15 cellular contexts compared by ENCODE assay signal in the genomic region with DNA sequence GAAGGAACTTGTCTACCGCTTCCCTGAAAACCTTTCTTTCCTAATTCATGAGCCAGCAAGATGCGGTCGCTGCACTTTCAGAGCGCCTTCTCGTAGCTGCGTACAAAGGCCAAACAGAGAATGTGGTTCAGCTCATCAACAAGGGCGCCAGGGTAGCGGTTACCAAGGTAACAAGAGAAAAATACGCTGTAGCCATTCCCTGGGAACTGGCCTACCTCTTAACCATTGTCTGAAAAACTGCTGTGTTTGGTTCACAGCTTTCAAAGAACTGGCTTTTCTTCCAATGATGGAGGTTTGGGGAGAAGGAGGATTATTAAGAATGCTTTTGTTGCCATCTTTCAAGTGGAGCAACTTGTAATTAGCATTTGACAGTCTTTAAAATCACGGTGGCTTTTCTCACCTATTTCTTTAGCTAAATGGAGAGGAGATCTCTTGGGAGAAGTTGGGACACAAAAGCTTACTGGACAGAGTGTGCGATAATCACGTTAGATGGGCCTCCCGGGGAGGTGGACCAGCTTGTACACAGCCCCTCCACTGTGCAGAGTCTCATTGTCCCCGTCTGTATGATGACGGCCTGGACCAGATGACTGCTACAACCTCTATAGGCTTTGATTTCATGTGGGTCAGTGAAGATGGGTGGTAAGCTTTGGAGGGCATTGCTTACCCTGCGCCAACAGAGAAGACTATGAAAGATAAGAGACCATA.
DNase-seq lines count a peak whose midpoint lies in the region; ATAC-seq and TF ChIP-seq lines count a peak whose summit lies in the region.
"Had no signal": no experiment of that assay in that cellular context is flagged by ENCODE, and none has a peak within 500 bp of the region (broad histone marks: within the 10 kb centered on the region; RNA-seq: fewer than 3 reads in every experiment).

No MANE protein-coding gene starts in this region.

- no peak for TF ChIP-seq CTCF in nephron progenitor cell (IDR thresholded peaks at IDR 0.05)

- peaks cover 50% of the 10 kb centered on the region for H3K4me1 Mint-ChIP-seq in nephron progenitor cell
- H3K4me1 Mint-ChIP-seq: CD8-positive, alpha-beta memory T cell had no signal

- ATAC-seq in GM19467 (IDR thresholded peaks at IDR 0.05; ENCODE audit: unreplicated experiment) = no peak
- ATAC-seq in GM19324 (IDR thresholded peaks at IDR 0.05; ENCODE audit: low FRiP score, unreplicated experiment) = no peak
- ATAC-seq: activated CD8-positive, alpha-beta T cell treated with anti-CD3 and anti-CD28 coated beads for 36 hours; gastrocnemius medialis; right cardiac atrium had no signal

- H3K27ac Mint-ChIP-seq in nephron progenitor cell = peak overlapping the region; percentile 29
- H3K27ac Mint-ChIP-seq: activated CD8-positive, alpha-beta T cell treated with anti-CD3 and anti-CD28 coated beads for 36 hours; CD8-positive, alpha-beta memory T cell had no signal

- no peaks in the 10 kb centered on the region for H3K36me3 ChIP-seq in MG63
- H3K36me3 ChIP-seq: gastrocnemius medialis, neutrophil, stomach had no signal

- H3K9me3 Mint-ChIP-seq in nephron progenitor cell = no peaks in the 10 kb centered on the region
- H3K9me3 Mint-ChIP-seq: activated CD8-positive, alpha-beta T cell treated with anti-CD3 and anti-CD28 coated beads for 36 hours; CD8-positive, alpha-beta memory T cell had no signal

- no peaks in the 10 kb centered on the region for H3K9me3 ChIP-seq in MG63
- H3K9me3 ChIP-seq: gastrocnemius medialis, neutrophil, stomach had no signal

- DNase-seq in DMS79 (lab: John Stamatoyannopoulos, UW) = peak; percentile 58
- peak; percentile 1 for DNase-seq in M059J (ENCODE audit: low read depth)
- peak; percentile 46 for DNase-seq in cerebellum (ENCODE audit: low spot score)
- DNase-seq in nephron progenitor cell = peak; percentile 13
- no peak for DNase-seq in MG63
- DNase-seq in HEK293T (ENCODE audit: extremely low spot score) = no peak
- DNase-seq: activated CD8-positive, alpha-beta T cell treated with anti-CD3 and anti-CD28 coated beads for 36 hours; CD8-positive, alpha-beta memory T cell; gastrocnemius medialis; GDM1; right cardiac atrium; stomach had no signal

- no peak overlapping the region for H3K4me3 Mint-ChIP-seq in nephron progenitor cell
- H3K4me3 Mint-ChIP-seq: activated CD8-positive, alpha-beta T cell treated with anti-CD3 and anti-CD28 coated beads for 36 hours; CD8-positive, alpha-beta memory T cell had no signal

- no peak overlapping the region for H3K4me3 ChIP-seq in MG63
- H3K4me3 ChIP-seq: gastrocnemius medialis, stomach had no signal

- peaks cover 4% of the 10 kb centered on the region for H3K27me3 ChIP-seq in MG63
- H3K27me3 ChIP-seq: gastrocnemius medialis, neutrophil, stomach had no signal

- CTCF ChIA-PET in HEK293T (lab: Yijun Ruan, JAX) = no interaction called here

- H3K36me3 Mint-ChIP-seq in nephron progenitor cell (ENCODE audit: low read depth) = peaks cover 24% of the 10 kb centered on the region

- POLR2A ChIA-PET in HEK293T (lab: Yijun Ruan, JAX) = no interaction called here

- peaks cover 15% of the 10 kb centered on the region for H3K27me3 Mint-ChIP-seq in nephron progenitor cell (ENCODE audit: low read depth, poor library complexity)
- H3K27me3 Mint-ChIP-seq: activated CD8-positive, alpha-beta T cell treated with anti-CD3 and anti-CD28 coated beads for 36 hours had no signal

TF ChIP-seq in HEK293T, 16 proteins besides CTCF, POLR2A, EP300 and RAD21:
- TF ChIP-seq, protein P1, sequence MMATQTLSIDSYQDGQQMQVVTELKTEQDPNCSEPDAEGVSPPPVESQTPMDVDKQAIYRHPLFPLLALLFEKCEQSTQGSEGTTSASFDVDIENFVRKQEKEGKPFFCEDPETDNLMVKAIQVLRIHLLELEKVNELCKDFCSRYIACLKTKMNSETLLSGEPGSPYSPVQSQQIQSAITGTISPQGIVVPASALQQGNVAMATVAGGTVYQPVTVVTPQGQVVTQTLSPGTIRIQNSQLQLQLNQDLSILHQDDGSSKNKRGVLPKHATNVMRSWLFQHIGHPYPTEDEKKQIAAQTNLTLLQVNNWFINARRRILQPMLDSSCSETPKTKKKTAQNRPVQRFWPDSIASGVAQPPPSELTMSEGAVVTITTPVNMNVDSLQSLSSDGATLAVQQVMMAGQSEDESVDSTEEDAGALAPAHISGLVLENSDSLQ (IDR thresholded peaks at IDR 0.05) = no peak
- TF ChIP-seq ZNF384 (IDR thresholded peaks at IDR 0.05) (no peak), L3MBTL2 (conservative IDR thresholded peaks at IDR 0.05) (no peak), FOXK2 (IDR thresholded peaks at IDR 0.05) (no peak), ARNT (IDR thresholded peaks at IDR 0.05) (no peak), NFRKB (IDR thresholded peaks at IDR 0.05) (no peak), CTBP1 (IDR thresholded peaks at IDR 0.05; ENCODE audit: borderline replicate concordance) (no peak), SP1 (IDR thresholded peaks at IDR 0.05) (no peak), TARDBP (IDR thresholded peaks at IDR 0.05) (no peak), BHLHE40 (IDR thresholded peaks at IDR 0.05; ENCODE audit: borderline replicate concordance) (no peak), HDGF (IDR thresholded peaks at IDR 0.05; ENCODE audit: borderline replicate concordance) (no peak), SUZ12 (IDR thresholded peaks at IDR 0.05) (no peak), LEF1 (IDR thresholded peaks at IDR 0.05; ENCODE audit: borderline replicate concordance) (no peak), FOXA1 (IDR thresholded peaks at IDR 0.05) (no peak), FOXM1 (IDR thresholded peaks at IDR 0.05; ENCODE audit: borderline replicate concordance) (no peak), ELF4 (IDR thresholded peaks at IDR 0.05) (no peak)
TF ChIP-seq in HEK293T: peak in this region for 0.

Comparison
In these comparisons a context has a peak if more than half of its experiments do, and no peak if none do; other contexts are left out.
1. DNase-seq: peak in DMS79 (single experiment), M059J (single experiment), cerebellum (single experiment) and nephron progenitor cell (single experiment); none in MG63 (single experiment) and HEK293T (single experiment).